1 cellular context compared by ENCODE assay signal in the genomic region with DNA sequence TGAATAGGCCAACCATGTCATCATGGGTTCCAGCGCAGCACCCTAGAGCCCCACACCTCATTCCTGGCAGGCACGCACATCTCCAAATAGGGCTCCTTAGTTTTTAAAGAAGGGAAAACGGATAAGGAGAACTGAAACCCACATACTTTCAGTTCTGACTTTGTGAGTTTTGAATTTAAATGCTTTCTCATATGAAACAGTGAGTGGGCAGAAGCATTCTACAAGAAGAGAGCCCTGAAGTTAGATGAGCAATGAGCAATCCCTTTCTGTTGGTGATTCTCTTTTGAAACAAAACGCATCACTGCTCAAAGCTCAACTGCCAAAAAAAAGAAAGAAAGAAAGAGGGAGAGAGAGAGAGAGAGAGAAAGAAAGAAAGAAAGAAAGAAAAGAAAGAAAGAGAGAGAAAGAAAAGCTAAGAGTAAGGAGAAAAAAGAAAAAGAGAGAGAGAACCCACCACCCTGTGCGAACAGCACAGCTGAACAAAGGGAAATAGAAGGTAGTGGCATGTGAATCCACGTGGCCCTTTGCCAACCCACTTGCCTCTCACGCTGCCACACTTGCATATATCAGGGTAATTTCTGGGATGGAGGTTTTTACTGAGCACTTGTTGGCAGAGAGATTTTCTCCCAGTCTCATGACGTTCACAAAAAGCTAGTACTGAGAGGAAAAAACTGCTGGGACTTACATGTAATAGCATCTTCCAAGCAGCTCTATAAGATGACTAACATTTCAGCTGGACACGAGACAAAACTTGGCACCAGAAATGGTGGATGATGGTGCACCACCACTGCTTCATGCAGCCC.
TF ChIP-seq lines count a peak whose summit lies in the region.

No MANE protein-coding gene starts in this region.

TF ChIP-seq in K562, 482 proteins besides CTCF, POLR2A, EP300 and RAD21:
- peak; percentile 38; the same call in 1 of the 2 replicates for TF ChIP-seq ZNF512 (tag; IDR thresholded peaks at IDR 0.05)
- TF ChIP-seq ZNF239 (CRISPR knock-in tag; IDR thresholded peaks at IDR 0.05), result no peak
TF ChIP-seq in K562: peak in this region for 1.
